Comparison of ENCODE assay signal across 6 cellular contexts in the genomic region with DNA sequence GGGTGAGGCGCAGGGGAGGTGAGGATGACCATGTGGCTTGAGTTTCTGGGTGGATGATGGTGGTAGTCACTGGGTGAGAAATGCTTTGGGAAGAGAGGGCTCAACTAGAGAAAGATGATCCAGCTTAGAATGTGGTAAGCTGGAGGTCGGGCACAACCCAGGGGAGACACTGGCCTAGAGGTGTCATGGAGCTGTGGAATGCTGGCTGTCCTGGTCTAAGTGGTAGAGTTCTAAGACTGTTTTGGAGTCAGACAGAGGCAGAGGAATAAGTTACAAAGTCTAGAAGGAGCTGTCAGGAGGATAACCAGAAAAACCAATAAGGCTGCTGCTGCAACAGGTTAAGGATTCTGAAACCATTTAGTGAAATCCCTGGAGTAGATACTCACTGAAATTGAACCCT. TPM values are rescaled to one million over a fixed set of nuclear protein-coding genes. Genes with fewer than 3 reads are reported as not detected.
"Had no signal": no experiment of that assay in that cellular context is flagged by ENCODE, and none has a peak within 500 bp of the region (broad histone marks: within the 10 kb centered on the region; RNA-seq: fewer than 3 reads in every experiment).

No MANE protein-coding gene starts in this region.

- H3K27ac Mint-ChIP-seq: GM23338, H9 had no signal

- H3K4me1 Mint-ChIP-seq: GM23338, H9 had no signal

- H3K4me3 ChIP-seq: GM23338 had no signal

- ATAC-seq: GM23338 had no signal

- DNase-seq: H9, HCEC 1CT, IMR-90 had no signal

- H3K9me3 Mint-ChIP-seq: GM23338, H9 had no signal

- H3K4me3 Mint-ChIP-seq: GM23338, H9 had no signal

RNA-seq across cellular contexts. Expression of a gene that starts 19.2 kb away (rescaled TPM):
- total RNA-seq: HT-29, IMR-90 had no signal
- polyA plus RNA-seq: IMR-90 had no signal

RNA-seq across cellular contexts. Expression of a gene that starts 29.8 kb away (rescaled TPM):
- total RNA-seq: GM23338, H1, H9, HT-29, IMR-90 had no signal
- polyA plus RNA-seq: GM23338, H1, IMR-90 had no signal

RNA-seq across cellular contexts. Expression of a gene that starts 43.0 kb away (rescaled TPM):
- total RNA-seq: GM23338, H1, H9, IMR-90 had no signal
- polyA plus RNA-seq: GM23338, H1 had no signal
